In genomic region chr4:18292411-18292810, GRCh38 we compare ENCODE assay signal across 34 cellular contexts.
"Had no signal": no experiment of that assay in that cellular context is flagged by ENCODE, and none has a peak within 500 bp of the region (broad histone marks: within the 10 kb centered on the region; RNA-seq: fewer than 3 reads in every experiment).

No MANE protein-coding gene starts in this region.

- H3K9me3 ChIP-seq: MG63 had no signal

- H3K27me3 ChIP-seq: MG63 had no signal

- H3K4me3 ChIP-seq: MG63 had no signal

- H3K36me3 ChIP-seq: MG63 had no signal

- DNase-seq: Karpas-422, Kasumi-1, MG63, MM.1S, MV-4-11, NCI-H1048, NCI-H1092, NCI-H1092 treated with DMSO at 0.1 percent for 48 hours, NCI-H1105, NCI-H1105 treated with DMSO at 0.1 percent for 48 hours, NCI-H1417, NCI-H1417 treated with DMSO at 0.1 percent for 48 hours, NCI-H1436, NCI-H1436 treated with DMSO at 0.1 percent for 48 hours, NCI-H146, NCI-H1694, NCI-H1694 treated with DMSO at 0.1 percent for 48 hours, NCI-H187, NCI-H187 treated with DMSO at 0.1 percent for 48 hours, NCI-H1930, NCI-H2029, NCI-H2029 treated with DMSO at 0.1 percent for 48 hours, NCI-H2081, NCI-H2081 treated with DMSO at 0.1 percent for 48 hours, NCI-H2107, NCI-H2171, NCI-H2171 treated with DMSO at 0.1 percent for 48 hours, NCI-H2227 treated with DMSO at 0.1 percent for 48 hours, NCI-H226, NCI-H345, NCI-H446, NCI-H446 treated with DMSO at 0.1 percent for 48 hours, NCI-H510A, NCI-H510A treated with DMSO at 0.1 percent for 48 hours had no signal
